In the genomic region with DNA sequence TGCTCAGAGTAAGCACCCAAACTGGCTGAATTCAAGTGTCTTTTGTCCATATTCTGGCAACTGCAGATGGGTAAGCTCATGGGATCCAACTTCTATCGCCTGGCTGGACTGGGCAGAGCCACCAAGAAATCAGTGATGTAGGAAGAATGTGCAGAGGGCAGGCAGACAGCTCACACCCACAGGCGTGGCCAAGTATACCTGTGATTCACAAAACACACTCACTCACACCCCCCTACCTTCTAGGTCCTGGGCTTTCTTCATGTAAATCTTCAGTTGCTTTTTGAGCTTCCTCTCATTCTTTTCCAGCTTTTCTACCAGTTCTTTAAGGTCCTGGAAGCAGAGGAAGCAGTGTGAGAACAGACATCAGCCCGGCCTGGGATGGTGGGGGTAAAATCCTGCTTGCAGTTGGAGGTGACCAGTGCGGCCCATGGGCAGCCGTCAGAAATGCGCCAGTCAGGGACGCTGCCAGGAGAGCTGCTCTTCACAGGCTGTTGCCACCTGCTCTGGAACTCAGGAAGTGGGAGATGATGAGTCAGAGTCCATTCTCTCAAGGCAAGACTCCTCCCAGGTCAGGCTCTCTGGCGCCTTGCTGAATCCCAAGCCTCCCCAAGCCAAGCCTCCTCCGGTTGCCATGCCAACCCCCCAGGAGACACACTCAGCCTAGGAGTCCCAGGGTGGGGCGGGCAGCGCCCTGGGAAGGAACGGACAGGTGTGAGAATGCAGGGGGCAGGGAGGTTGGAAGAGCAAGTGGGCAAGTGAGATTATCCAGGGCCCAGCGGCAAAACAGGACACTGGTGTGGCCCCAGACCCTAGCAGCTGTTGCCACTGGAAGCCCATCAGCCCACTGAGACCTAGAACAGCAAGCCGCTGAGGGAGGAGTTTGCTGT, we compare ENCODE assay signal across 9 cellular contexts. TPM values are rescaled to one million over a fixed set of nuclear protein-coding genes. Genes with fewer than 3 reads are reported as not detected.
DNase-seq lines count a peak whose midpoint lies in the region; ATAC-seq and TF ChIP-seq lines count a peak whose summit lies in the region.
"Had no signal": no experiment of that assay in that cellular context is flagged by ENCODE, and none has a peak within 500 bp of the region (broad histone marks: within the 10 kb centered on the region; RNA-seq: fewer than 3 reads in every experiment).

No MANE protein-coding gene starts in this region.

- DNase-seq in activated naive CD4-positive, alpha-beta T cell treated with anti-CD3 and anti-CD28 coated beads, Interleukin-2, amount 50 U/mL, for 72 hours (ENCODE audit: low spot score in 2 of 2), result no peak
- DNase-seq in RKO (ENCODE audit: low spot score) (peak; percentile 84), left cardiac atrium (peak; percentile 66), thyroid gland (peak; percentile 90 to 94)
- no peak for DNase-seq in stimulated activated naive CD4-positive, alpha-beta T cell treated with Interleukin-2 at 50 U/mL for 16 hours (lab: John Stamatoyannopoulos, UW)
- DNase-seq: naive B cell had no signal

- H3K9me3 Mint-ChIP-seq in activated naive CD4-positive, alpha-beta T cell treated with anti-CD3 and anti-CD28 coated beads, Interleukin-2, amount 50 U/mL, for 24 hours, result no peaks in the 10 kb centered on the region
- no peaks in the 10 kb centered on the region for H3K9me3 Mint-ChIP-seq in activated naive CD4-positive, alpha-beta T cell treated with anti-CD3 and anti-CD28 coated beads, Interleukin-2, amount 50 U/mL, for 72 hours
- H3K9me3 Mint-ChIP-seq: naive B cell had no signal

- H3K27ac ChIP-seq in thyroid gland, result peak overlapping the region; percentile 18 to 82 (median 43)

- H3K27ac Mint-ChIP-seq in activated naive CD4-positive, alpha-beta T cell treated with anti-CD3 and anti-CD28 coated beads, Interleukin-2, amount 50 U/mL, for 24 hours, result peak overlapping the region; percentile 20
- no peak overlapping the region for H3K27ac Mint-ChIP-seq in activated naive CD4-positive, alpha-beta T cell treated with anti-CD3 and anti-CD28 coated beads, Interleukin-2, amount 50 U/mL, for 72 hours

- no peak for TF ChIP-seq POLR2A in thyroid gland (IDR thresholded peaks at IDR 0.05)

- 46 to 49% methylated on average over 13 to 14 of the region's 14 CpGs for WGBS in thyroid gland, 2 donors

- H3K36me3 Mint-ChIP-seq in activated naive CD4-positive, alpha-beta T cell treated with anti-CD3 and anti-CD28 coated beads, Interleukin-2, amount 50 U/mL, for 24 hours, result no peaks in the 10 kb centered on the region
- H3K36me3 Mint-ChIP-seq in activated naive CD4-positive, alpha-beta T cell treated with anti-CD3 and anti-CD28 coated beads, Interleukin-2, amount 50 U/mL, for 72 hours, result no peaks in the 10 kb centered on the region
- H3K36me3 Mint-ChIP-seq: naive B cell had no signal

- H3K4me1 Mint-ChIP-seq in activated naive CD4-positive, alpha-beta T cell treated with anti-CD3 and anti-CD28 coated beads, Interleukin-2, amount 50 U/mL, for 24 hours, result no peaks in the 10 kb centered on the region

- no peak for ATAC-seq in activated naive CD4-positive, alpha-beta T cell treated with anti-CD3 and anti-CD28 coated beads, Interleukin-2, amount 50 U/mL, for 72 hours
- ATAC-seq in left cardiac atrium (peak; percentile 60 to 94), GM18517 (IDR thresholded peaks at IDR 0.05; ENCODE audit: unreplicated experiment) (no peak), HG03460 (IDR thresholded peaks at IDR 0.05; ENCODE audit: unreplicated experiment) (no peak)

- H3K4me3 Mint-ChIP-seq in activated naive CD4-positive, alpha-beta T cell treated with anti-CD3 and anti-CD28 coated beads, Interleukin-2, amount 50 U/mL, for 24 hours, result no peak overlapping the region
- H3K4me3 Mint-ChIP-seq: naive B cell had no signal

- peaks cover 5% of the 10 kb centered on the region for H3K27me3 Mint-ChIP-seq in activated naive CD4-positive, alpha-beta T cell treated with anti-CD3 and anti-CD28 coated beads, Interleukin-2, amount 50 U/mL, for 24 hours

- peaks cover 10 to 39% of the 10 kb centered on the region in 2 donors for H3K4me1 ChIP-seq in thyroid gland

- no peaks in the 10 kb centered on the region for H3K27me3 ChIP-seq in thyroid gland

- H3K36me3 ChIP-seq in thyroid gland, result no peaks in the 10 kb centered on the region

- TF ChIP-seq CTCF in thyroid gland (IDR thresholded peaks at IDR 0.05), result no peak

- intact Hi-C loops in left cardiac atrium (cut with DNase I), result no loop called here
- intact Hi-C loops in thyroid gland (cut with DNase I), result loop anchor here (10.0 kb wide), 1 partner anchor 65 kb away; no protein-coding TSS in a partner anchor

- no peak overlapping the region for H3K4me3 ChIP-seq in thyroid gland (replicated peaks in 1 of 3)

- H3K9me3 ChIP-seq in thyroid gland, result no peaks in the 10 kb centered on the region

RNA-seq across cellular contexts. Expression of a gene that starts 36.2 kb away (rescaled TPM):
- total RNA-seq in activated naive CD4-positive, alpha-beta T cell treated with anti-CD3 and anti-CD28 coated beads, Interleukin-2, amount 50 U/mL, for 72 hours, result 10 to 100 TPM; 47.0 to 86.9 TPM
- 100 to 1,000 TPM; 137 to 155 TPM for total RNA-seq in left cardiac atrium
- total RNA-seq in thyroid gland, result 100 to 1,000 TPM in 2 of 4 donors, 10 to 100 TPM in 2; 50.8 to 157 (median 108) TPM

Comparison
In these comparisons a context has a peak if more than half of its experiments do, and no peak if none do; other contexts are left out.
1. ATAC-seq: peak in left cardiac atrium (2 of 2); none in activated naive CD4-positive, alpha-beta T cell treated with anti-CD3 and anti-CD28 coated beads, Interleukin-2, amount 50 U/mL, for 72 hours (0 of 2), GM18517 (single experiment) and HG03460 (single experiment).
2. DNase-seq: peak in RKO (single experiment), left cardiac atrium (single experiment) and thyroid gland (2 of 2); none in activated naive CD4-positive, alpha-beta T cell treated with anti-CD3 and anti-CD28 coated beads, Interleukin-2, amount 50 U/mL, for 72 hours (0 of 2) and stimulated activated naive CD4-positive, alpha-beta T cell treated with Interleukin-2 at 50 U/mL for 16 hours (single experiment).